Comparison of ENCODE assay signal across 12 cellular contexts in the genomic region with DNA sequence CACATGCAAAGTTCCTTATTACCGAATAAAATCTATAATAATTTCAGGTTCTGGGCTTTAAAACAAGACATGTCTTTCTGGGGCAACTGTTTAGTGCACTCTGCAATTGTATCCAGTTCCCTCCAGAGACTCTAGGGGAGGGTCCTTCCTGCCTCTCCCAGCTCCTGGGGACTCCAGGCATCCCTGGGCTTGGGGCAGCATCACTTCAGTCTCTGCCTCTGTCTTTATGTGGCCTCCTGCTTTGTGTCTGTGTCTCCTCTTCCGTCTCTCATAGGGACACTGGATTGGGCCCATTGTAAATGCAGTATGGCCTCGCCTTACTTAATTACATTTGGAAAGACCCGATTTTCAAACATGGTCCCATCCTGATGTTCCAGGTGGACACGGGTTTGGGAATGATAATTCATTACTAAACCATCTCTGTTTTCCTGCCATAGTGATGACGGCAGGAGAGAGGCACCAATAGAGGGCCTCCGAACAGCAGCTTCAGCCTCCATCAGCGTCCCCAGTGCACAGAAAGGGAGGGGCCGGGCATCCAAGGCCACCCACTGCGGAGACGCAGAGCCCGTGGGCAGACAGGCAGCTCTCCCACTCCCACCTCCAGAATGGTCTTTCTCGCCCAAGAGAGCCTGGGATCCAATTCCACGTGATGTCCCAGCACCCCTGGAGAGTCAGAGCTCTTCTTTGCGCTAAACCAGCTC. TPM values are rescaled to one million over a fixed set of nuclear protein-coding genes. Genes with fewer than 3 reads are reported as not detected.
DNase-seq lines count a peak whose midpoint lies in the region; ATAC-seq and TF ChIP-seq lines count a peak whose summit lies in the region.
"Had no signal": no experiment of that assay in that cellular context is flagged by ENCODE, and none has a peak within 500 bp of the region (broad histone marks: within the 10 kb centered on the region; RNA-seq: fewer than 3 reads in every experiment).

No MANE protein-coding gene starts in this region.

- no peak for ATAC-seq in effector memory CD8-positive, alpha-beta T cell (replicated peaks)
- no peak for ATAC-seq in stimulated activated memory B cell treated with anti-CD40 and anti-IgM and Interleukin-4, amounts not matched to agents 10 μg/mL and 1 μg/mL and 100 μg/mL, for 72 hours
- ATAC-seq in HG03520 (IDR thresholded peaks at IDR 0.05; ENCODE audit: unreplicated experiment) (no peak), HG02759 (IDR thresholded peaks at IDR 0.05; ENCODE audit: unreplicated experiment) (no peak)

- H3K4me3 Mint-ChIP-seq in T-helper 2 cell treated with Interferon-gamma antibody and Interleukin-4, amounts not matched to agents 5 μg/mL and 100 μg/mL, for 36 hours: peak overlapping the region; percentile 79
- H3K4me3 Mint-ChIP-seq in activated CD4-positive, alpha-beta T cell treated with anti-CD3 and anti-CD28 coated beads, Interleukin-2, amount 10 ng/mL, durations not matched to agents 24 days and 14 days: peak overlapping the region; percentile 83
- peak overlapping the region; percentile 91 to 95 for H3K4me3 Mint-ChIP-seq in effector memory CD8-positive, alpha-beta T cell
- no peak overlapping the region for H3K4me3 Mint-ChIP-seq in stimulated activated memory B cell treated with anti-CD40 and anti-IgM and Interleukin-4, amounts not matched to agents 10 μg/mL and 1 μg/mL and 100 μg/mL, for 72 hours

- intact Hi-C loops in activated CD4-positive, alpha-beta T cell treated with anti-CD3 and anti-CD28 coated beads, Interleukin-2, amount 10 ng/mL, durations not matched to agents 24 days and 14 days (cut with micrococcal nuclease): loop anchor here (1.0 to 2.0 kb wide), 3 partner anchors 8 to 65 kb away; no protein-coding TSS in a partner anchor

- H3K36me3 Mint-ChIP-seq in T-helper 2 cell treated with Interferon-gamma antibody and Interleukin-4, amounts not matched to agents 5 μg/mL and 100 μg/mL, for 36 hours (ENCODE audit: low read depth): peaks cover 52% of the 10 kb centered on the region
- peaks cover 26% of the 10 kb centered on the region for H3K36me3 Mint-ChIP-seq in activated CD4-positive, alpha-beta T cell treated with anti-CD3 and anti-CD28 coated beads, Interleukin-2, amount 10 ng/mL, durations not matched to agents 24 days and 14 days (ENCODE audit: low read depth)
- peaks cover 64% of the 10 kb centered on the region for H3K36me3 Mint-ChIP-seq in effector memory CD8-positive, alpha-beta T cell (ENCODE audit: insufficient read depth)
- H3K36me3 Mint-ChIP-seq in stimulated activated memory B cell treated with anti-CD40 and anti-IgM and Interleukin-4, amounts not matched to agents 10 μg/mL and 1 μg/mL and 100 μg/mL, for 72 hours: peaks cover 48% of the 10 kb centered on the region

- peaks cover 47% of the 10 kb centered on the region for H3K4me1 Mint-ChIP-seq in T-helper 2 cell treated with Interferon-gamma antibody and Interleukin-4, amounts not matched to agents 5 μg/mL and 100 μg/mL, for 36 hours (ENCODE audit: low read depth)
- peaks cover 53% of the 10 kb centered on the region for H3K4me1 Mint-ChIP-seq in activated CD4-positive, alpha-beta T cell treated with anti-CD3 and anti-CD28 coated beads, Interleukin-2, amount 10 ng/mL, durations not matched to agents 24 days and 14 days
- H3K4me1 Mint-ChIP-seq in effector memory CD8-positive, alpha-beta T cell (ENCODE audit: low read depth in 2 of 2): peaks cover 50 to 66% of the 10 kb centered on the region in 2 donors
- peaks cover 66% of the 10 kb centered on the region for H3K4me1 Mint-ChIP-seq in stimulated activated memory B cell treated with anti-CD40 and anti-IgM and Interleukin-4, amounts not matched to agents 10 μg/mL and 1 μg/mL and 100 μg/mL, for 72 hours

- DNase-seq in T-helper 2 cell treated with Interferon-gamma antibody and Interleukin-4, amounts not matched to agents 5 μg/mL and 100 μg/mL, for 36 hours (ENCODE audit: low spot score): no peak
- DNase-seq in T-helper 2 cell (no peak), erythroblast (lab: John Stamatoyannopoulos, UW) (no peak)
- peak; percentile 65 for DNase-seq in activated CD4-positive, alpha-beta T cell treated with anti-CD3 and anti-CD28 coated beads, Interleukin-2, amount 10 ng/mL, durations not matched to agents 24 days and 14 days
- peak in 2 of 3 experiments; percentile 0 to 19 for DNase-seq in effector memory CD8-positive, alpha-beta T cell
- DNase-seq: DMS79, glutamatergic neuron, NCI-H2171 treated with DMSO at 0.1 percent for 48 hours, substantia nigra had no signal

- peak overlapping the region; percentile 92 for H3K27ac Mint-ChIP-seq in T-helper 2 cell treated with Interferon-gamma antibody and Interleukin-4, amounts not matched to agents 5 μg/mL and 100 μg/mL, for 36 hours
- peak overlapping the region; percentile 87 for H3K27ac Mint-ChIP-seq in activated CD4-positive, alpha-beta T cell treated with anti-CD3 and anti-CD28 coated beads, Interleukin-2, amount 10 ng/mL, durations not matched to agents 24 days and 14 days
- peak overlapping the region; percentile 96 to 99 for H3K27ac Mint-ChIP-seq in effector memory CD8-positive, alpha-beta T cell
- peak overlapping the region; percentile 53 for H3K27ac Mint-ChIP-seq in stimulated activated memory B cell treated with anti-CD40 and anti-IgM and Interleukin-4, amounts not matched to agents 10 μg/mL and 1 μg/mL and 100 μg/mL, for 72 hours

- TF ChIP-seq POLR2A in erythroblast (IDR thresholded peaks at IDR 0.05; ENCODE audit: low read length): no peak

- H3K9me3 Mint-ChIP-seq in T-helper 2 cell treated with Interferon-gamma antibody and Interleukin-4, amounts not matched to agents 5 μg/mL and 100 μg/mL, for 36 hours: no peaks in the 10 kb centered on the region
- no peaks in the 10 kb centered on the region for H3K9me3 Mint-ChIP-seq in activated CD4-positive, alpha-beta T cell treated with anti-CD3 and anti-CD28 coated beads, Interleukin-2, amount 10 ng/mL, durations not matched to agents 24 days and 14 days
- H3K9me3 Mint-ChIP-seq in effector memory CD8-positive, alpha-beta T cell: no peaks in the 10 kb centered on the region
- H3K9me3 Mint-ChIP-seq in stimulated activated memory B cell treated with anti-CD40 and anti-IgM and Interleukin-4, amounts not matched to agents 10 μg/mL and 1 μg/mL and 100 μg/mL, for 72 hours: no peaks in the 10 kb centered on the region

- H3K27me3 Mint-ChIP-seq in T-helper 2 cell treated with Interferon-gamma antibody and Interleukin-4, amounts not matched to agents 5 μg/mL and 100 μg/mL, for 36 hours (ENCODE audit: low read depth): no peaks in the 10 kb centered on the region
- H3K27me3 Mint-ChIP-seq in activated CD4-positive, alpha-beta T cell treated with anti-CD3 and anti-CD28 coated beads, Interleukin-2, amount 10 ng/mL, durations not matched to agents 24 days and 14 days: no peaks in the 10 kb centered on the region
- no peaks in the 10 kb centered on the region for H3K27me3 Mint-ChIP-seq in effector memory CD8-positive, alpha-beta T cell
- no peaks in the 10 kb centered on the region for H3K27me3 Mint-ChIP-seq in stimulated activated memory B cell treated with anti-CD40 and anti-IgM and Interleukin-4, amounts not matched to agents 10 μg/mL and 1 μg/mL and 100 μg/mL, for 72 hours

RNA-seq across cellular contexts. Expression of a gene that starts 11.0 kb away (rescaled TPM):
- 44.5 and 46.6 TPM in 2 replicates for total RNA-seq in activated CD4-positive, alpha-beta T cell treated with anti-CD3 and anti-CD28 coated beads, Interleukin-2, amount 10 ng/mL, durations not matched to agents 24 days and 14 days

Comparison
In these comparisons a context has a peak if more than half of its experiments do, and no peak if none do; other contexts are left out.
1. DNase-seq: peak in activated CD4-positive, alpha-beta T cell treated with anti-CD3 and anti-CD28 coated beads, Interleukin-2, amount 10 ng/mL, durations not matched to agents 24 days and 14 days (single experiment) and effector memory CD8-positive, alpha-beta T cell (2 of 3); none in T-helper 2 cell treated with Interferon-gamma antibody and Interleukin-4, amounts not matched to agents 5 μg/mL and 100 μg/mL, for 36 hours (single experiment), T-helper 2 cell (0 of 5) and erythroblast (0 of 2).
2. Peak in every context shown above with its lines, with median percentiles within 50 percentile points of each other: H3K27ac Mint-ChIP-seq.